8 cellular contexts compared by ENCODE assay signal in the genomic region with DNA sequence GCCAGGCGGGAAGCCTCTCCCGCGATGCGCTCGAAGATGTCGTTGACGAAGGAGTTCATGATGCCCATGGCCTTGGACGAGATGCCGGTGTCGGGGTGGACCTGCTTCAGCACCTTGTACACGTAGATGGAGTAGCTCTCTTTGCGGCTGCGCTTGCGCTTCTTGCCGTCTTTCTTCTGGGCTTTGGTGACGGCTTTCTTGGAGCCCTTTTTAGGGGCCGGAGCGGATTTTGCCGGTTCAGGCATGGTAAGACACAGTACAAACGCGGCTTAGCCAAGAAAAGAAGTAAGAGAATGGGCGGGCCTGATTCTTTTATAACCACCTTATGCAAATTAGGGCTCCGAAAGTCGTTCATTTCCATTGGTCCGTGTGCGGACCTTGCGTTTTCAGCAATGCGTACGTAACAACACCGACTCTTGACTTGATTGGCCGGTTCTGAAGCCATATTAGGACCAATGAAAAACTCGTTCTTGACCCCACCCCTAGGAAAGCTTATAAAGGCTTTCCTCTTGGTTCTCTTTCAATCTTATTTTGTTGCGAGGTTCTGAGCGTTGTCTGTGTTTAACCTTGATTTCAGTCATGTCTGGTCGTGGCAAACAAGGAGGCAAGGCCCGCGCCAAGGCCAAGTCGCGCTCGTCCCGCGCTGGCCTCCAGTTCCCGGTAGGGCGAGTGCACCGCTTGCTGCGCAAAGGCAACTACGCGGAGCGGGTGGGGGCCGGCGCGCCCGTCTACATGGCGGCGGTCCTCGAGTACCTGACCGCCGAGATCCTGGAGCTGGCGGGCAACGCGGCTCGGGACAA. TPM values are rescaled to one million over a fixed set of nuclear protein-coding genes. Genes with fewer than 3 reads are reported as not detected.
A peak's percentile ranks its signal among the peaks of the same experiment; 100 is the strongest.
DNase-seq lines count a peak whose midpoint lies in the region; ATAC-seq, FAIRE-seq and TF ChIP-seq lines count a peak whose summit lies in the region.

No MANE protein-coding gene starts in this region.

- H3K27me3 Mint-ChIP-seq in WTC11 (ENCODE audit: low read depth) = no peaks in the 10 kb centered on the region

- H3K36me3 Mint-ChIP-seq in WTC11 = no peaks in the 10 kb centered on the region

- no peaks in the 10 kb centered on the region for H3K9me3 Mint-ChIP-seq in WTC11

- peaks cover 4% of the 10 kb centered on the region for H3K4me1 Mint-ChIP-seq in WTC11

- DNase-seq in AG08396 (ENCODE audit: low spot score) (peak; percentile 93), NCI-H2227 treated with DMSO at 0.1 percent for 48 hours (lab: John Stamatoyannopoulos, UW) (peak; percentile 99), WTC11 (ENCODE audit: low spot score) (peak; percentile 71)
- DNase-seq in central memory CD4-positive, alpha-beta T cell = peak; percentile 96
- DNase-seq in stimulated activated CD4-positive, alpha-beta T cell treated with anti-CD3 and anti-CD28 coated beads, Interleukin-12 subunit alpha, Interleukin-12 subunit beta, amount 100 ng/mL, for 24 hours (ENCODE audit: low read depth in 2 of 2) = peak; percentile 70 to 77

- ATAC-seq in HG03175 (IDR thresholded peaks at IDR 0.05; ENCODE audit: unreplicated experiment) = peak; percentile 59
- ATAC-seq in WTC11 = peak; percentile 65

- in situ Hi-C loops in GM18951 (cut with MboI; ENCODE audit: low sequenced_read_pairs, unreplicated experiment) = no loop called here

- H3K27ac Mint-ChIP-seq in WTC11 = no peak overlapping the region

- CTCF ChIA-PET in WTC11 (lab: Charles Lee) = interaction anchor here (3.0 kb wide), 1 partner anchor 301 kb away, joined by 25 read pairs; no protein-coding TSS in a partner anchor

- H3K4me3 Mint-ChIP-seq in WTC11 = no peak overlapping the region

- no peak for TF ChIP-seq CTCF in WTC11 (IDR thresholded peaks at IDR 0.05)

- TF ChIP-seq POLR2A in GM18951 (IDR thresholded peaks at IDR 0.05; ENCODE audit: extremely low read depth, insufficient read depth, insufficient read length) = peak; percentile 78

- peak; percentile 97 for FAIRE-seq in islet of Langerhans (lab: Jason Lieb, UNC)

- POLR2A ChIA-PET in WTC11 (lab: Charles Lee) = interaction anchor here (0.6 to 6.1 kb wide), 27 partner anchors 13 to 1118 kb away, joined by 3 to 51 read pairs (median 6); a partner anchor contains a TSS

TF ChIP-seq in WTC11, 78 proteins besides CTCF, POLR2A, EP300 and RAD21 (continues in another document):
- TF ChIP-seq ZBTB21 (CRISPR knock-in tag; IDR thresholded peaks at IDR 0.05; ENCODE audit: borderline replicate concordance) = no peak
- TF ChIP-seq, protein P1, sequence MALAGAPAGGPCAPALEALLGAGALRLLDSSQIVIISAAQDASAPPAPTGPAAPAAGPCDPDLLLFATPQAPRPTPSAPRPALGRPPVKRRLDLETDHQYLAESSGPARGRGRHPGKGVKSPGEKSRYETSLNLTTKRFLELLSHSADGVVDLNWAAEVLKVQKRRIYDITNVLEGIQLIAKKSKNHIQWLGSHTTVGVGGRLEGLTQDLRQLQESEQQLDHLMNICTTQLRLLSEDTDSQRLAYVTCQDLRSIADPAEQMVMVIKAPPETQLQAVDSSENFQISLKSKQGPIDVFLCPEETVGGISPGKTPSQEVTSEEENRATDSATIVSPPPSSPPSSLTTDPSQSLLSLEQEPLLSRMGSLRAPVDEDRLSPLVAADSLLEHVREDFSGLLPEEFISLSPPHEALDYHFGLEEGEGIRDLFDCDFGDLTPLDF (CRISPR knock-in tag; IDR thresholded peaks at IDR 0.05) = peak; percentile 84; the same call in 1 of the 2 replicates
- peak; percentile 47; the same call in 1 of the 2 replicates for TF ChIP-seq CREM (CRISPR knock-in tag; IDR thresholded peaks at IDR 0.05)
- TF ChIP-seq, protein P2, sequence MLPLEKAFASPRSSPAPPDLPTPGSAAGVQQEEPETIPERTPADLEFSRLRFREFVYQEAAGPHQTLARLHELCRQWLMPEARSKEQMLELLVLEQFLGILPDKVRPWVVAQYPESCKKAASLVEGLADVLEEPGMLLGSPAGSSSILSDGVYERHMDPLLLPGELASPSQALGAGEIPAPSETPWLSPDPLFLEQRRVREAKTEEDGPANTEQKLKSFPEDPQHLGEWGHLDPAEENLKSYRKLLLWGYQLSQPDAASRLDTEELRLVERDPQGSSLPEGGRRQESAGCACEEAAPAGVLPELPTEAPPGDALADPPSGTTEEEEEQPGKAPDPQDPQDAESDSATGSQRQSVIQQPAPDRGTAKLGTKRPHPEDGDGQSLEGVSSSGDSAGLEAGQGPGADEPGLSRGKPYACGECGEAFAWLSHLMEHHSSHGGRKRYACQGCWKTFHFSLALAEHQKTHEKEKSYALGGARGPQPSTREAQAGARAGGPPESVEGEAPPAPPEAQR (CRISPR knock-in tag; IDR thresholded peaks at IDR 0.05) = no peak
- TF ChIP-seq, protein P3, sequence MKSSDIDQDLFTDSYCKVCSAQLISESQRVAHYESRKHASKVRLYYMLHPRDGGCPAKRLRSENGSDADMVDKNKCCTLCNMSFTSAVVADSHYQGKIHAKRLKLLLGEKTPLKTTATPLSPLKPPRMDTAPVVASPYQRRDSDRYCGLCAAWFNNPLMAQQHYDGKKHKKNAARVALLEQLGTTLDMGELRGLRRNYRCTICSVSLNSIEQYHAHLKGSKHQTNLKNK (CRISPR knock-in tag; IDR thresholded peaks at IDR 0.05) = peak; percentile 80
- no peak for TF ChIP-seq GRHL2 (CRISPR knock-in tag; IDR thresholded peaks at IDR 0.05; ENCODE audit: insufficient replicate concordance, severe bottlenecking)
- no peak; the same call in 1 of the 2 replicates for TF ChIP-seq SP1 (CRISPR knock-in tag; conservative IDR thresholded peaks at IDR 0.05)
- TF ChIP-seq, protein P4, sequence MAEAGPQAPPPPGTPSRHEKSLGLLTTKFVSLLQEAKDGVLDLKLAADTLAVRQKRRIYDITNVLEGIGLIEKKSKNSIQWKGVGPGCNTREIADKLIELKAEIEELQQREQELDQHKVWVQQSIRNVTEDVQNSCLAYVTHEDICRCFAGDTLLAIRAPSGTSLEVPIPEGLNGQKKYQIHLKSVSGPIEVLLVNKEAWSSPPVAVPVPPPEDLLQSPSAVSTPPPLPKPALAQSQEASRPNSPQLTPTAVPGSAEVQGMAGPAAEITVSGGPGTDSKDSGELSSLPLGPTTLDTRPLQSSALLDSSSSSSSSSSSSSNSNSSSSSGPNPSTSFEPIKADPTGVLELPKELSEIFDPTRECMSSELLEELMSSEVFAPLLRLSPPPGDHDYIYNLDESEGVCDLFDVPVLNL (CRISPR knock-in tag; IDR thresholded peaks at IDR 0.05; ENCODE audit: borderline replicate concordance, low read depth) = peak; percentile 82; the same call in 1 of the 2 replicates
- TF ChIP-seq, protein P5, sequence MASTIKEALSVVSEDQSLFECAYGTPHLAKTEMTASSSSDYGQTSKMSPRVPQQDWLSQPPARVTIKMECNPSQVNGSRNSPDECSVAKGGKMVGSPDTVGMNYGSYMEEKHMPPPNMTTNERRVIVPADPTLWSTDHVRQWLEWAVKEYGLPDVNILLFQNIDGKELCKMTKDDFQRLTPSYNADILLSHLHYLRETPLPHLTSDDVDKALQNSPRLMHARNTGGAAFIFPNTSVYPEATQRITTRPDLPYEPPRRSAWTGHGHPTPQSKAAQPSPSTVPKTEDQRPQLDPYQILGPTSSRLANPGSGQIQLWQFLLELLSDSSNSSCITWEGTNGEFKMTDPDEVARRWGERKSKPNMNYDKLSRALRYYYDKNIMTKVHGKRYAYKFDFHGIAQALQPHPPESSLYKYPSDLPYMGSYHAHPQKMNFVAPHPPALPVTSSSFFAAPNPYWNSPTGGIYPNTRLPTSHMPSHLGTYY (CRISPR knock-in tag; IDR thresholded peaks at IDR 0.05) = peak; percentile 94
- no peak; the same call in 1 of the 2 replicates for TF ChIP-seq TP53 (CRISPR knock-in tag; IDR thresholded peaks at IDR 0.05)
- TF ChIP-seq, protein P6, sequence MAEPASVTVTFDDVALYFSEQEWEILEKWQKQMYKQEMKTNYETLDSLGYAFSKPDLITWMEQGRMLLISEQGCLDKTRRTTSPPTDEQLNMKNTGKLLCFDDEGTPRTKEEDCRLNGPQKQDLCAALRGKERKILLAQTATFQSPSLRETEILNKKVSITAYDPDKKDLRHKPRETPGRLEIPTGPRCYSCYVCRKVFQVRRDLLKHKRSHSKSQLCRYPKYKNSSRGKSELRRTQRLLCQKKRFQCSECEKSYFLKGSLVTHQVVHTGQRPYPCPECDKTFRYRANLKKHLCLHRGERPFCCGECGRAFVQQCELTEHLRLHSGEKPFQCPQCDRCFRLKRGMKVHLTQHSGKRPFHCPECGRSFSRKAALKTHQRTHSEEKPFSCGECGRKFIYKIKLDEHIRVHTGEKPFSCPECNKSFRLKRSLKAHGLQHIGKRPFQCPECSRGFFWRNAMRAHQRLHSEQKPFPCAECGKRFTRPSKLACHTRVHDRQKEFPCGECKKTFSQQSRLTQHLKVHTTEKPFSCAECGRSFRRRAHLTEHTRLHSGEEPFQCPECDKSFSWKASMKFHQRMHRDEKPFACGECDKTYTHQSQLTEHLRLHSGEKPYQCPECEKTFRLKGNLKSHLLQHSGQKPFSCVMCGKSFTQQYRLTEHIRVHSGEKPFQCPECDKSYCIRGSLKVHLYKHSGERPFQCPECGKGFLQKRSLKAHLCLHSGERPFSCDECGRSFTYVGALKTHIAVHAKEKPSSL (CRISPR knock-in tag; conservative IDR thresholded peaks at IDR 0.05) = 0 out of 2 replicates have a peak, but pooled peaks have one; percentile 18
- TF ChIP-seq KAT7 (CRISPR knock-in tag; IDR thresholded peaks at IDR 0.05; ENCODE audit: borderline replicate concordance) = peak; percentile 76; the same call in 1 of the 2 replicates
- TF ChIP-seq NR1H2 (CRISPR knock-in tag; IDR thresholded peaks at IDR 0.05) = peak; percentile 49; the same call in 1 of the 2 replicates
- peak; percentile 96 for TF ChIP-seq SMAD3 (CRISPR knock-in tag; IDR thresholded peaks at IDR 0.05; ENCODE audit: borderline replicate concordance)
- TF ChIP-seq, protein P7, sequence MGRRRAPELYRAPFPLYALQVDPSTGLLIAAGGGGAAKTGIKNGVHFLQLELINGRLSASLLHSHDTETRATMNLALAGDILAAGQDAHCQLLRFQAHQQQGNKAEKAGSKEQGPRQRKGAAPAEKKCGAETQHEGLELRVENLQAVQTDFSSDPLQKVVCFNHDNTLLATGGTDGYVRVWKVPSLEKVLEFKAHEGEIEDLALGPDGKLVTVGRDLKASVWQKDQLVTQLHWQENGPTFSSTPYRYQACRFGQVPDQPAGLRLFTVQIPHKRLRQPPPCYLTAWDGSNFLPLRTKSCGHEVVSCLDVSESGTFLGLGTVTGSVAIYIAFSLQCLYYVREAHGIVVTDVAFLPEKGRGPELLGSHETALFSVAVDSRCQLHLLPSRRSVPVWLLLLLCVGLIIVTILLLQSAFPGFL (CRISPR knock-in tag; IDR thresholded peaks at IDR 0.05; ENCODE audit: borderline replicate concordance) = peak; percentile 76; the same call in 1 of the 2 replicates
- peak; percentile 91 for TF ChIP-seq FOXP1 (CRISPR knock-in tag; IDR thresholded peaks at IDR 0.05; ENCODE audit: borderline replicate concordance)

RNA-seq across cellular contexts. Expression of a gene that starts 12.8 kb away (rescaled TPM):
- 15.3 to 19.5 TPM (median 15.4 TPM) in 3 replicates for total RNA-seq in WTC11 (2021)

RNA-seq across cellular contexts. Expression of a gene that starts 31.0 kb away (rescaled TPM):
- total RNA-seq in WTC11 (2021) = 36.5 to 47.1 TPM (median 38.3 TPM) in 3 replicates

RNA-seq across cellular contexts. Expression of a gene that starts 41.0 kb away (rescaled TPM):
- 83.0 to 90.1 TPM (median 84.7 TPM) in 3 replicates for total RNA-seq in WTC11 (2021)

RNA-seq across cellular contexts. Expression of a gene that starts 50.1 kb away (rescaled TPM):
- total RNA-seq in WTC11 (2021) = 7.1 to 7.8 TPM (median 7.5 TPM) in 3 replicates

Comparison
In these comparisons a context has a peak if more than half of its experiments do, and no peak if none do; other contexts are left out.
1. Peak in every context shown above with its lines: DNase-seq and ATAC-seq.